1 cellular context compared by ENCODE assay signal in the genomic region with DNA sequence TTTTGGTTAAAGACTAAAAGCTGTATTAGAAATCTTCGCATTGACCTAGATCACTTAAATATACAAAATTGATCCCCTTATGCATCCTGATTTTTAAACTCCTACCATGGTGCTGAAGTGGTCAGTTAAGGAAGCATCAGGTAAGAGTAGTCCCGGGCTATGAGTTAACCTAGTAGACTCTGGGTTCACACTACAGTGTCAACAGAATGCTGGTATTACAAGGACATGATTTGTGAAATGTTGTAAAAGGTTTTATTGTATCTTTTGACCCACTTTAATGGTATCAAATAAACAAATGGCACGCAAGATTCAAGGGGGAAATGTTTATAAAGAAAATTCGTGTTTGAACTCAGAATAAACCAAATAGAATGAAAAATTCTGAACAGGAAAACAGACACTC.
TF ChIP-seq lines count a peak whose summit lies in the region.

No MANE protein-coding gene starts in this region.

TF ChIP-seq in K562, 482 proteins besides CTCF, POLR2A, EP300 and RAD21 (continued from another document):
- TF ChIP-seq, protein P1, sequence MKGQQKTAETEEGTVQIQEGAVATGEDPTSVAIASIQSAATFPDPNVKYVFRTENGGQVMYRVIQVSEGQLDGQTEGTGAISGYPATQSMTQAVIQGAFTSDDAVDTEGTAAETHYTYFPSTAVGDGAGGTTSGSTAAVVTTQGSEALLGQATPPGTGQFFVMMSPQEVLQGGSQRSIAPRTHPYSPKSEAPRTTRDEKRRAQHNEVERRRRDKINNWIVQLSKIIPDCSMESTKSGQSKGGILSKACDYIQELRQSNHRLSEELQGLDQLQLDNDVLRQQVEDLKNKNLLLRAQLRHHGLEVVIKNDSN (CRISPR knock-in tag; IDR thresholded peaks at IDR 0.05), result no peak
- TF ChIP-seq MEF2A (IDR thresholded peaks at IDR 0.05; ENCODE audit: control insufficient read depth, low read depth, low read length), result no peak
